In the genomic region with DNA sequence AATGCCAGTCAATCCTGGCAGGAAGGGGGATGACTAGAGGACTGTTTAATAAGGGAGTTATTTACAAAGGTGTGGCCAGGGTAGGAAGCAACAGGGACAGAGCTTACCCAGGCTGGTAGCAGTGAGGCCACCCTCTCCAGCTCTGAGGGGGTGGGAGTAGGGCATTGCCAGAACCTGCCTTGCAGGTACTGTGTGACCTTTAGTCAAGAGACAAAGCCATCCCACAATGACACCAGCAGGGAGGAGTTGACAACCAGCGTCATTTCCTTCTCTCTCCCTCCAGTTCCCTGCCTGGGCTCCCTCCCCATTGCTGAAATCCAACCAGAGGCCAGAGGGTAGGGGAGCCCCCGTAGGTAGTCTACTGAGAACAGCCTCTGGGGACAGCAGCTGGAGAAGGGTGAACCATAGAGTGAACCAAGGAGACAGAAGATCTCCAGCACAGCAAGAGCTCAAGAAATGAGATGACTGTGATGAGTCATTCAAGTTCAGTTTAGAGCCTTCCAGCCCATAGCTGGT, we compare ENCODE assay signal across 9 cellular contexts. TPM values are rescaled to one million over a fixed set of nuclear protein-coding genes. Genes with fewer than 3 reads are reported as not detected.
DNase-seq lines count a peak whose midpoint lies in the region; ATAC-seq lines count a peak whose summit lies in the region.
"Had no signal": no experiment of that assay in that cellular context is flagged by ENCODE, and none has a peak within 500 bp of the region (broad histone marks: within the 10 kb centered on the region; RNA-seq: fewer than 3 reads in every experiment).

No MANE protein-coding gene starts in this region.

- no peak overlapping the region for H3K4me3 Mint-ChIP-seq in activated CD8-positive, alpha-beta memory T cell treated with anti-CD3 and anti-CD28 coated beads, Interleukin-2, amount 10 ng/mL, durations not matched to agents 7 days and 5 days
- H3K4me3 Mint-ChIP-seq in activated CD4-positive, alpha-beta memory T cell treated with anti-CD3 and anti-CD28 coated beads, Interleukin-2, amount 10 ng/mL, durations not matched to agents 7 days and 5 days: no peak overlapping the region
- no peak overlapping the region for H3K4me3 Mint-ChIP-seq in stimulated activated naive B cell treated with anti-CD40 and anti-IgM and Interleukin-4, amounts not matched to agents 10 μg/mL and 1 μg/mL and 100 μg/mL, for 72 hours
- H3K4me3 Mint-ChIP-seq: activated naive CD8-positive, alpha-beta T cell had no signal

- H3K36me3 Mint-ChIP-seq in activated CD8-positive, alpha-beta memory T cell treated with anti-CD3 and anti-CD28 coated beads, Interleukin-2, amount 10 ng/mL, durations not matched to agents 7 days and 5 days: peaks cover 14% of the 10 kb centered on the region
- H3K36me3 Mint-ChIP-seq in activated CD4-positive, alpha-beta memory T cell treated with anti-CD3 and anti-CD28 coated beads, Interleukin-2, amount 10 ng/mL, durations not matched to agents 7 days and 5 days (ENCODE audit: low read depth): peaks cover 12% of the 10 kb centered on the region
- peaks cover 6 to 7% of the 10 kb centered on the region in 2 donors for H3K36me3 Mint-ChIP-seq in stimulated activated naive B cell treated with anti-CD40 and anti-IgM and Interleukin-4, amounts not matched to agents 10 μg/mL and 1 μg/mL and 100 μg/mL, for 72 hours

- CTCF ChIA-PET in activated CD8-positive, alpha-beta memory T cell treated with anti-CD3 and anti-CD28 coated beads, Interleukin-2, amount 10 ng/mL, durations not matched to agents 7 days and 5 days (lab: Charles Lee): interaction anchor here (0.6 to 1.3 kb wide), 5 partner anchors 74 to 107 kb away, joined by 3 to 8 read pairs (median 5); no protein-coding TSS in a partner anchor
- CTCF ChIA-PET in activated CD4-positive, alpha-beta memory T cell treated with anti-CD3 and anti-CD28 coated beads, Interleukin-2, amount 10 ng/mL, durations not matched to agents 7 days and 5 days (lab: Charles Lee): no interaction called here

- peaks cover 10% of the 10 kb centered on the region for H3K27me3 Mint-ChIP-seq in activated CD8-positive, alpha-beta memory T cell treated with anti-CD3 and anti-CD28 coated beads, Interleukin-2, amount 10 ng/mL, durations not matched to agents 7 days and 5 days
- H3K27me3 Mint-ChIP-seq in activated CD4-positive, alpha-beta memory T cell treated with anti-CD3 and anti-CD28 coated beads, Interleukin-2, amount 10 ng/mL, durations not matched to agents 7 days and 5 days: peaks cover 4% of the 10 kb centered on the region
- peaks cover 37 to 47% of the 10 kb centered on the region in 2 donors for H3K27me3 Mint-ChIP-seq in stimulated activated naive B cell treated with anti-CD40 and anti-IgM and Interleukin-4, amounts not matched to agents 10 μg/mL and 1 μg/mL and 100 μg/mL, for 72 hours

- H3K4me1 Mint-ChIP-seq in activated CD8-positive, alpha-beta memory T cell treated with anti-CD3 and anti-CD28 coated beads, Interleukin-2, amount 10 ng/mL, durations not matched to agents 7 days and 5 days: peaks cover 72% of the 10 kb centered on the region
- peaks cover 64% of the 10 kb centered on the region for H3K4me1 Mint-ChIP-seq in activated CD4-positive, alpha-beta memory T cell treated with anti-CD3 and anti-CD28 coated beads, Interleukin-2, amount 10 ng/mL, durations not matched to agents 7 days and 5 days
- peaks cover 14 to 35% of the 10 kb centered on the region in 2 donors for H3K4me1 Mint-ChIP-seq in stimulated activated naive B cell treated with anti-CD40 and anti-IgM and Interleukin-4, amounts not matched to agents 10 μg/mL and 1 μg/mL and 100 μg/mL, for 72 hours

- peak overlapping the region; percentile 69 for H3K27ac Mint-ChIP-seq in activated CD8-positive, alpha-beta memory T cell treated with anti-CD3 and anti-CD28 coated beads, Interleukin-2, amount 10 ng/mL, durations not matched to agents 7 days and 5 days
- H3K27ac Mint-ChIP-seq in activated CD4-positive, alpha-beta memory T cell treated with anti-CD3 and anti-CD28 coated beads, Interleukin-2, amount 10 ng/mL, durations not matched to agents 7 days and 5 days: peak overlapping the region; percentile 52
- H3K27ac Mint-ChIP-seq in stimulated activated naive B cell treated with anti-CD40 and anti-IgM and Interleukin-4, amounts not matched to agents 10 μg/mL and 1 μg/mL and 100 μg/mL, for 72 hours: no peak overlapping the region
- H3K27ac Mint-ChIP-seq: activated naive CD8-positive, alpha-beta T cell had no signal

- POLR2A ChIA-PET in activated CD4-positive, alpha-beta memory T cell treated with anti-CD3 and anti-CD28 coated beads, Interleukin-2, amount 10 ng/mL, durations not matched to agents 7 days and 5 days (lab: Charles Lee): interaction anchor here (0.6 kb wide), 1 partner anchor 36 kb away, joined by 4 read pairs; no protein-coding TSS in a partner anchor

- peak; percentile 84 for ATAC-seq in activated CD8-positive, alpha-beta memory T cell treated with anti-CD3 and anti-CD28 coated beads, Interleukin-2, amount 10 ng/mL, durations not matched to agents 7 days and 5 days
- peak; percentile 54 for ATAC-seq in HG02852 (IDR thresholded peaks at IDR 0.05; ENCODE audit: unreplicated experiment)
- peak; percentile 80 to 86 for ATAC-seq in stimulated activated naive B cell treated with anti-CD40 and anti-IgM and Interleukin-4, amounts not matched to agents 10 μg/mL and 1 μg/mL and 100 μg/mL, for 72 hours (replicated peaks)

- peaks cover 6% of the 10 kb centered on the region for H3K9me3 Mint-ChIP-seq in activated CD8-positive, alpha-beta memory T cell treated with anti-CD3 and anti-CD28 coated beads, Interleukin-2, amount 10 ng/mL, durations not matched to agents 7 days and 5 days (ENCODE audit: low read depth)
- peaks cover 11% of the 10 kb centered on the region for H3K9me3 Mint-ChIP-seq in activated CD4-positive, alpha-beta memory T cell treated with anti-CD3 and anti-CD28 coated beads, Interleukin-2, amount 10 ng/mL, durations not matched to agents 7 days and 5 days
- H3K9me3 Mint-ChIP-seq in stimulated activated naive B cell treated with anti-CD40 and anti-IgM and Interleukin-4, amounts not matched to agents 10 μg/mL and 1 μg/mL and 100 μg/mL, for 72 hours: peaks cover 5 to 7% of the 10 kb centered on the region in 2 donors

- peak; percentile 70 for DNase-seq in activated CD8-positive, alpha-beta memory T cell treated with anti-CD3 and anti-CD28 coated beads, Interleukin-2, amount 10 ng/mL, durations not matched to agents 7 days and 5 days
- DNase-seq in activated CD8-positive, alpha-beta memory T cell treated with anti-CD3 and anti-CD28 coated beads, Interleukin-2, amount 50 U/mL, for 4 hours: no peak
- DNase-seq in activated CD4-positive, alpha-beta memory T cell treated with anti-CD3 and anti-CD28 coated beads, Interleukin-2, amount 10 ng/mL, durations not matched to agents 7 days and 5 days: peak; percentile 44
- peak; percentile 25 for DNase-seq in stimulated activated naive B cell treated with anti-CD40 and anti-IgM and Interleukin-4, amounts not matched to agents 10 μg/mL and 1 μg/mL and 100 μg/mL, for 72 hours
- DNase-seq in germinal center (ENCODE audit: low spot score) (no peak), amniotic stem cell (lab: John Stamatoyannopoulos, UW) (no peak), NCI-H2171 treated with DMSO at 0.1 percent for 48 hours (lab: John Stamatoyannopoulos, UW) (no peak)

RNA-seq across cellular contexts. Expression of gene SPATA13, which starts 33.3 kb away (rescaled TPM):
- total RNA-seq in activated CD8-positive, alpha-beta memory T cell treated with anti-CD3 and anti-CD28 coated beads, Interleukin-2, amount 10 ng/mL, durations not matched to agents 7 days and 5 days: 10 to 100 TPM; 51.0 to 57.8 TPM
- 10 to 100 TPM; 55.4 to 59.2 TPM for total RNA-seq in activated CD4-positive, alpha-beta memory T cell treated with anti-CD3 and anti-CD28 coated beads, Interleukin-2, amount 10 ng/mL, durations not matched to agents 7 days and 5 days

Comparison
In these comparisons a context has a peak if more than half of its experiments do, and no peak if none do; other contexts are left out.
1. DNase-seq: peak in activated CD8-positive, alpha-beta memory T cell treated with anti-CD3 and anti-CD28 coated beads, Interleukin-2, amount 10 ng/mL, durations not matched to agents 7 days and 5 days (single experiment), activated CD4-positive, alpha-beta memory T cell treated with anti-CD3 and anti-CD28 coated beads, Interleukin-2, amount 10 ng/mL, durations not matched to agents 7 days and 5 days (single experiment) and stimulated activated naive B cell treated with anti-CD40 and anti-IgM and Interleukin-4, amounts not matched to agents 10 μg/mL and 1 μg/mL and 100 μg/mL, for 72 hours (single experiment); none in activated CD8-positive, alpha-beta memory T cell treated with anti-CD3 and anti-CD28 coated beads, Interleukin-2, amount 50 U/mL, for 4 hours (single experiment), germinal center (single experiment), amniotic stem cell (single experiment) and NCI-H2171 treated with DMSO at 0.1 percent for 48 hours (single experiment).
2. Peak in every context shown above with its lines, with median percentiles within 50 percentile points of each other: ATAC-seq.